ENCODE assay signal across 10 cellular contexts in genomic region chr6:81750201-81750600, GRCh38. TPM values are rescaled to one million over a fixed set of nuclear protein-coding genes. Genes with fewer than 3 reads are reported as not detected.
DNase-seq lines count a peak whose midpoint lies in the region; ATAC-seq and TF ChIP-seq lines count a peak whose summit lies in the region.
"Had no signal": no experiment of that assay in that cellular context is flagged by ENCODE, and none has a peak within 500 bp of the region (broad histone marks: within the 10 kb centered on the region; RNA-seq: fewer than 3 reads in every experiment).

No MANE protein-coding gene starts in this region.

- H3K36me3 Mint-ChIP-seq in activated naive CD4-positive, alpha-beta T cell treated with anti-CD3 and anti-CD28 coated beads for 36 hours (ENCODE audit: low read depth) = peaks cover 1% of the 10 kb centered on the region
- peaks cover 38% of the 10 kb centered on the region for H3K36me3 Mint-ChIP-seq in type B pancreatic cell

- peak overlapping the region; percentile 88 for H3K4me3 Mint-ChIP-seq in activated naive CD4-positive, alpha-beta T cell treated with anti-CD3 and anti-CD28 coated beads for 36 hours
- peak overlapping the region; percentile 96 for H3K4me3 Mint-ChIP-seq in type B pancreatic cell

- CTCF ChIA-PET in activated naive CD4-positive, alpha-beta T cell treated with anti-CD3 and anti-CD28 coated beads for 36 hours (lab: Charles Lee) = interaction anchor here (1.1 kb wide), 1 partner anchor 8 kb away, joined by 3 read pairs; no protein-coding TSS in a partner anchor
- CTCF ChIA-PET in mammary epithelial cell (lab: Charles Lee; ENCODE audit: low non-redundant PET) = interaction anchor here (0.6 kb wide), 1 partner anchor 1622 kb away, joined by 3 read pairs; no protein-coding TSS in a partner anchor

- H3K27me3 Mint-ChIP-seq in activated naive CD4-positive, alpha-beta T cell treated with anti-CD3 and anti-CD28 coated beads for 36 hours (ENCODE audit: low read depth) = peaks cover 9% of the 10 kb centered on the region
- peaks cover 13% of the 10 kb centered on the region for H3K27me3 Mint-ChIP-seq in type B pancreatic cell

- H3K9me3 ChIP-seq in mammary epithelial cell (replicated peaks; ENCODE audit: insufficient read depth, low read length) = no peaks in the 10 kb centered on the region
- H3K9me3 ChIP-seq in mucosa of stomach (ENCODE audit: control insufficient read depth, low read length) = no peaks in the 10 kb centered on the region
- no peaks in the 10 kb centered on the region for H3K9me3 ChIP-seq in WERI-Rb-1 (ENCODE audit: severe bottlenecking)

- H3K4me3 ChIP-seq in mammary epithelial cell (replicated peaks in 1 of 3; ENCODE audit: insufficient read depth in 1 of 3, low read depth in 2 of 3, low read length in 3 of 3) = peak overlapping the region; percentile 90 to 96 (median 93)
- peak overlapping the region; percentile 75 for H3K4me3 ChIP-seq in mucosa of stomach (ENCODE audit: low read length)
- no peak overlapping the region for H3K4me3 ChIP-seq in WERI-Rb-1 (ENCODE audit: low read depth, low read length)

- dilution Hi-C loops in mammary epithelial cell (cut with HindIII; ENCODE audit: low sequenced_read_pairs) = no loop called here

- ATAC-seq in HG02938 (IDR thresholded peaks at IDR 0.05; ENCODE audit: unreplicated experiment) = no peak
- ATAC-seq: esophagus mucosa had no signal

- no peak for DNase-seq in activated naive CD4-positive, alpha-beta T cell treated with anti-CD3 and anti-CD28 coated beads for 36 hours
- DNase-seq in activated naive CD4-positive, alpha-beta T cell treated with anti-CD3 and anti-CD28 coated beads, Interleukin-2, amount 50 U/mL, for 16 hours = no peak
- no peak for DNase-seq in mammary epithelial cell
- DNase-seq in type B pancreatic cell (ENCODE audit: extremely low spot score, unreplicated experiment) = no peak
- no peak for DNase-seq in NCI-H1092 (lab: John Stamatoyannopoulos, UW)
- DNase-seq in WERI-Rb-1 = no peak

- H3K4me1 ChIP-seq in mammary epithelial cell (ENCODE audit: insufficient read depth, low read length) (peaks cover 13% of the 10 kb centered on the region), mucosa of stomach (ENCODE audit: control insufficient read depth, insufficient read depth, low read length) (peaks cover 10% of the 10 kb centered on the region)

- no peak overlapping the region for H3K27ac Mint-ChIP-seq in activated naive CD4-positive, alpha-beta T cell treated with anti-CD3 and anti-CD28 coated beads for 36 hours
- peak overlapping the region; percentile 98 for H3K27ac Mint-ChIP-seq in type B pancreatic cell

- no peaks in the 10 kb centered on the region for H3K9me3 Mint-ChIP-seq in activated naive CD4-positive, alpha-beta T cell treated with anti-CD3 and anti-CD28 coated beads for 36 hours
- peaks cover 3% of the 10 kb centered on the region for H3K9me3 Mint-ChIP-seq in type B pancreatic cell

- peaks cover 30% of the 10 kb centered on the region for H3K4me1 Mint-ChIP-seq in activated naive CD4-positive, alpha-beta T cell treated with anti-CD3 and anti-CD28 coated beads for 36 hours (ENCODE audit: low read depth)
- H3K4me1 Mint-ChIP-seq in type B pancreatic cell (ENCODE audit: unreplicated experiment) = peaks cover 20% of the 10 kb centered on the region

- H3K27me3 ChIP-seq in mammary epithelial cell (ENCODE audit: insufficient read depth, low read length) (no peaks in the 10 kb centered on the region), mucosa of stomach (ENCODE audit: control insufficient read depth, insufficient read depth, low read length) (no peaks in the 10 kb centered on the region), WERI-Rb-1 (ENCODE audit: insufficient read depth, low read depth, severe bottlenecking) (no peaks in the 10 kb centered on the region)

- 93% methylated on average over 5 of the region's 5 CpGs for WGBS in mammary epithelial cell (ENCODE audit: low coverage, missing lambda C conversion rate)

- H3K36me3 ChIP-seq in mammary epithelial cell (ENCODE audit: insufficient read depth, low read length) = no peaks in the 10 kb centered on the region
- H3K36me3 ChIP-seq in mucosa of stomach (ENCODE audit: control insufficient read depth, insufficient read depth, low read length) = peaks cover 10% of the 10 kb centered on the region
- H3K36me3 ChIP-seq in WERI-Rb-1 = no peaks in the 10 kb centered on the region

- in situ Hi-C loops in mammary epithelial cell (cut with MboI; ENCODE audit: low sequenced_read_pairs in 2 of 2) = loop anchor here (25.0 kb wide), 2 partner anchors 262 to 1138 kb away; no protein-coding TSS in a partner anchor

- H3K9ac ChIP-seq in mammary epithelial cell (ENCODE audit: insufficient read depth, low read length) (no peak overlapping the region), mucosa of stomach (ENCODE audit: low read length) (peak overlapping the region; percentile 84)

- BruUV-seq in mammary epithelial cell (replicated peaks; lab: Mats Ljungman, UMichigan) = no TSS peak

- TF ChIP-seq CTCF in mammary epithelial cell (conservative IDR thresholded peaks at IDR 0.05 in 1 of 2, IDR thresholded peaks at IDR 0.05 in 1 of 2; ENCODE audit: extremely low read depth in 1 of 2, insufficient read depth in 1 of 2, low read depth in 1 of 2, low read length in 2 of 2) (no peak), type B pancreatic cell (conservative IDR thresholded peaks at IDR 0.05) (no peak), WERI-Rb-1 (IDR thresholded peaks at IDR 0.05; ENCODE audit: low read depth, low read length) (no peak)

- H3K27ac ChIP-seq in mammary epithelial cell (ENCODE audit: insufficient read depth, low read depth, low read length) = no peak overlapping the region
- H3K27ac ChIP-seq in WERI-Rb-1 = no peak overlapping the region
- H3K27ac ChIP-seq: C4-2B had no signal

- intact Hi-C loops in activated naive CD4-positive, alpha-beta T cell treated with anti-CD3 and anti-CD28 coated beads for 36 hours (cut with micrococcal nuclease) = loop anchor here (5.0 to 10.0 kb wide), 7 partner anchors 163 to 1973 kb away; no protein-coding TSS in a partner anchor
- intact Hi-C loops in mammary epithelial cell (cut with micrococcal nuclease) = loop anchor here (5.0 to 10.0 kb wide), 5 partner anchors 508 to 1615 kb away; no protein-coding TSS in a partner anchor

- peak overlapping the region; percentile 93 for H3K4me2 ChIP-seq in mammary epithelial cell (ENCODE audit: insufficient read depth, low read depth, low read length)

- peaks cover 16% of the 10 kb centered on the region for H3K79me2 ChIP-seq in mammary epithelial cell (ENCODE audit: insufficient read depth, low read length)

- no peak overlapping the region for H2AFZ ChIP-seq in mammary epithelial cell (ENCODE audit: low read depth, low read length)

- no peaks in the 10 kb centered on the region for H4K20me1 ChIP-seq in mammary epithelial cell (ENCODE audit: insufficient read depth, low read length)

RNA-seq across cellular contexts. Expression of gene TENT5A, which starts 2.3 kb away (rescaled TPM):
- 1 to 10 TPM in 1 of 2 experiments, under 1 TPM in 1; 0.72 to 1.0 TPM for total RNA-seq in activated naive CD4-positive, alpha-beta T cell treated with anti-CD3 and anti-CD28 coated beads for 36 hours
- total RNA-seq in mammary epithelial cell (1 to 10 TPM; 2.6 to 4.7 TPM), type B pancreatic cell (ENCODE audit: low replicate concordance) (23.0 and 50.9 TPM in 2 replicates)
- polyA plus RNA-seq in mammary epithelial cell = 1.8 TPM
- polyA minus RNA-seq in mammary epithelial cell = 1.1 TPM
